ENCODE assay signal across 27 cellular contexts in genomic region chr11:84163115-84163514, GRCh38.
"Had no signal": no experiment of that assay in that cellular context is flagged by ENCODE, and none has a peak within 500 bp of the region (broad histone marks: within the 10 kb centered on the region; RNA-seq: fewer than 3 reads in every experiment).

No MANE protein-coding gene starts in this region.

- FAIRE-seq: colon, endometrium, islet of Langerhans, keratinocyte had no signal

- H3K36me3 Mint-ChIP-seq: mesothelial cell of epicardium had no signal

- H3K27ac Mint-ChIP-seq: effector memory CD8-positive, alpha-beta T cell; endodermal cell; mesothelial cell of epicardium had no signal

- H3K9me3 Mint-ChIP-seq: endodermal cell had no signal

- ATAC-seq: effector memory CD8-positive, alpha-beta T cell; esophagus mucosa; gastrocnemius medialis; heart right ventricle; left cardiac atrium; left lung; left ventricle myocardium superior; lower lobe of right lung; mucosa of descending colon had no signal

- H3K27ac ChIP-seq: coronary artery, epithelial cell of prostate, esophagus squamous epithelium, gastrocnemius medialis, heart right ventricle, left lung, lower lobe of right lung had no signal

- DNase-seq: dermis blood vessel endothelial cell; effector CD8-positive, alpha-beta T cell; effector memory CD8-positive, alpha-beta T cell; endodermal cell; erythroblast; esophagus squamous epithelium; foreskin fibroblast; foreskin melanocyte; gastrocnemius medialis; glutamatergic neuron; head of caudate nucleus; heart right ventricle; hippocampal formation; left cardiac atrium; left lung; left ventricle myocardium superior; lower lobe of right lung; mesenchymal stem cell; mucosa of descending colon had no signal
